Comparison of ENCODE assay signal across 26 cellular contexts in the genomic region with DNA sequence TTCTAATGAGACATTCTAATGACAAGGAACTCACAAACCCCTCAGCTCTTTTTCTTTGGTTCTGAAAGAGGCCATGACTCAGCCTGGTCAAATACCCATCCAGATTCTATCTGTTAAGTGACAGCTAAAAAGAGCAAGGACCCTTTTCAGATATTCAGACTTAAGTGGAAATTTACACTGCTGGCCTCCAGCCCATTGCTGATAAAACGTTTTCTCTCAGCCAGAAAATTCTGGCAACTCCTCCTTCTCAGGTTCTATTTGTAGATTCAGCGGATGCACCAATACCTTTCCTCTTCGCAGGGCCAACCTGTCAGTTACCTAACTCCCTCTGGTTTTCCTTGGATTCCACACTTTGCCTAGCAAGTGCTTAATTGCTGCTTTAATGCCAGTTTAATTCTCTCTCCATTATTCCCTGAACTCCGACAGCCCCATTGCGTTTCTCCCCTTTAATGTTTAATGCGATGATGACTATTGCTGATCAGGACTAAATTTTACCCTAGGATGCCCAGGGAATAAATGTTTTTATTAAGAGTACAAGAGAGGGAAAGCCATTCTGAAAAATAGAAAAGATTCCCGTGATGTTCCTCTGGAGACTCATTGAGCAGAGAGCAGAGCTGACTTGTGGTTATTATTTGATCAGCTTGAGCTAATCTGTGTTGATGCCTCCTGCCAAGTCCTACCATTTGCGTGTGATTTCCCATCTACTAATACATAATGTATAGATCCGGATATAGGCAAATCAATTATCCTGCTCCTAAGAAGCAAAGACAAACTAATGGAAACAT. TPM values are rescaled to one million over a fixed set of nuclear protein-coding genes. Genes with fewer than 3 reads are reported as not detected.
DNase-seq lines count a peak whose midpoint lies in the region; ATAC-seq and TF ChIP-seq lines count a peak whose summit lies in the region.
"Had no signal": no experiment of that assay in that cellular context is flagged by ENCODE, and none has a peak within 500 bp of the region (broad histone marks: within the 10 kb centered on the region; RNA-seq: fewer than 3 reads in every experiment).

No MANE protein-coding gene starts in this region.

- peak; percentile 2 for DNase-seq in DMS79 treated with DMSO at 0.1 percent for 48 hours (lab: John Stamatoyannopoulos, UW)
- DNase-seq in NCI-H2029 (lab: John Stamatoyannopoulos, UW), result peak; percentile 18
- DNase-seq in NCI-H345 treated with DMSO at 0.1 percent for 48 hours (lab: John Stamatoyannopoulos, UW; ENCODE audit: unreplicated experiment), result no peak
- DNase-seq: ACHN; activated CD4-positive, alpha-beta memory T cell treated with anti-CD3 and anti-CD28 coated beads, Interleukin-2, amount 10 ng/mL, durations not matched to agents 7 days and 5 days; activated CD4-positive, alpha-beta T cell treated with anti-CD3 and anti-CD28 coated beads for 1 hour; gastrocnemius medialis; GF-D8; HCEC 1CT; immature natural killer cell; left lung; midbrain; naive thymus-derived CD8-positive, alpha-beta T cell; NCI-H1436; NCI-H526; stimulated activated CD4-positive, alpha-beta T cell treated with anti-CD3 and anti-CD28 coated beads, Interleukin-2, amount 100 ng/mL, for 24 hours; T-cell had no signal

- TF ChIP-seq CTCF in VCaP (conservative IDR thresholded peaks at IDR 0.05), result no peak

- no peak overlapping the region for H3K4me3 ChIP-seq in mesodermal cell (ENCODE audit: extremely low read depth, insufficient read depth, low read length, poor library complexity, severe bottlenecking)
- H3K4me3 ChIP-seq: BLaER1, gastrocnemius medialis, hepatocyte, left lung, right atrium auricular region, tibial nerve had no signal

- WGBS in mesodermal cell (ENCODE audit: insufficient coverage in 2 of 2), 2 experiments, result 76 to 86% methylated on average over 4 to 6 of the region's 9 CpGs

- no peaks in the 10 kb centered on the region for H3K36me3 ChIP-seq in mesodermal cell (ENCODE audit: control insufficient read depth, insufficient read depth, low read length)
- H3K36me3 ChIP-seq: BLaER1, gastrocnemius medialis, left lung, right atrium auricular region, tibial nerve had no signal

- H3K9me3 ChIP-seq in mesodermal cell (ENCODE audit: control insufficient read depth, low read length), result no peaks in the 10 kb centered on the region
- H3K9me3 ChIP-seq: BLaER1, gastrocnemius medialis, left lung, right atrium auricular region, tibial nerve had no signal

- peaks cover 10% of the 10 kb centered on the region for H3K4me1 ChIP-seq in mesodermal cell (ENCODE audit: control insufficient read depth, insufficient read depth, low read length, poor library complexity, severe bottlenecking)
- H3K4me1 ChIP-seq: BLaER1, gastrocnemius medialis, left lung, right atrium auricular region had no signal

- peak overlapping the region; percentile 64 for H3K27ac ChIP-seq in VCaP
- H3K27ac ChIP-seq in mesodermal cell (ENCODE audit: low read depth, low read length, severe bottlenecking), result peak overlapping the region; percentile 72
- H3K27ac ChIP-seq: BLaER1, gastrocnemius medialis, hepatocyte, left lung, right atrium auricular region, tibial nerve had no signal

- ATAC-seq in HG02798 (IDR thresholded peaks at IDR 0.05; ENCODE audit: poor library complexity, unreplicated experiment) (no peak), GM19467 (IDR thresholded peaks at IDR 0.05; ENCODE audit: unreplicated experiment) (no peak)
- ATAC-seq: activated naive CD4-positive, alpha-beta T cell treated with anti-CD3 and anti-CD28 coated beads, Interleukin-2, amount 50 U/mL, for 72 hours; gastrocnemius medialis; left lung; naive thymus-derived CD8-positive, alpha-beta T cell; T-cell had no signal

RNA-seq across cellular contexts. Expression of a gene that starts 35.8 kb away (rescaled TPM):
- polyA plus RNA-seq in mesodermal cell (2013, experiment 1 of 2), result 22.7 TPM
- 26.9 TPM for polyA plus RNA-seq in mesodermal cell (2013, experiment 2 of 2)
- polyA plus RNA-seq: immature natural killer cell; naive thymus-derived CD8-positive, alpha-beta T cell had no signal
